ENCODE assay signal across 9 cellular contexts in the genomic region with DNA sequence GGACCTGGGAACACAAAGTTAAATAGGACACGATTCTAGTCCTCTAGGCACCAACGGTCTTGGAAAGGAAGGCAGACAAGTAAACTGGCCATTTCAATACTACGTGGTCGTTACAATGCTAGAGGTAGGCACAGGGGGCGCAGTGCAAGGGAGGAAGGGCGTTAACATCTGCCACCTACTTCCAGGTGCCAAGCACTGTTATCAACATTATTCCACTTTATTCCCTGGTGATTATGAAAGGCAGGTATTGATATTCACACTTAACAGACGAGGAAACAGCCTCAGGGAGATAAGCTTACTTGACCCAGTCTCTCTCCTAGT. TPM values are rescaled to one million over a fixed set of nuclear protein-coding genes. Genes with fewer than 3 reads are reported as not detected.
DNase-seq lines count a peak whose midpoint lies in the region; ATAC-seq and TF ChIP-seq lines count a peak whose summit lies in the region.
"Had no signal": no experiment of that assay in that cellular context is flagged by ENCODE, and none has a peak within 500 bp of the region (broad histone marks: within the 10 kb centered on the region; RNA-seq: fewer than 3 reads in every experiment).

No MANE protein-coding gene starts in this region.

- peak; percentile 62 for TF ChIP-seq CTCF in SK-N-SH (IDR thresholded peaks at IDR 0.05)

- H2AFZ ChIP-seq in SK-N-SH (ENCODE audit: low read depth) = no peak overlapping the region

- H3K4me1 ChIP-seq in SK-N-SH (ENCODE audit: control insufficient read depth in 1 of 2, insufficient read depth in 2 of 2, low read depth in 1 of 2, low read length in 1 of 2) = peaks cover 9 to 29% of the 10 kb centered on the region in 2 experiments

- 16% methylated on average over 7 of the region's 7 CpGs for WGBS in SK-N-SH (ENCODE audit: low lambda C conversion rate)

- H3K9me3 ChIP-seq in SK-N-SH = no peaks in the 10 kb centered on the region

- peak overlapping the region; percentile 65 to 93 for H3K4me3 ChIP-seq in SK-N-SH (ENCODE audit: low read depth in 2 of 2, low read length in 1 of 2)

- H3K27me3 ChIP-seq in SK-N-SH (ENCODE audit: insufficient read depth) = no peaks in the 10 kb centered on the region

- H4K20me1 ChIP-seq in SK-N-SH (ENCODE audit: insufficient read depth) = no peaks in the 10 kb centered on the region; the same call in 1 of the 2 replicates

- H3K9me2 ChIP-seq in SK-N-SH = no peaks in the 10 kb centered on the region

- peaks cover 37% of the 10 kb centered on the region for H3F3A ChIP-seq in SK-N-SH (replicated peaks; ENCODE audit: insufficient read depth)

- intact Hi-C loops in left cardiac atrium (cut with DNase I) = no loop called here

- no peaks in the 10 kb centered on the region for H3K9me3 Mint-ChIP-seq in stimulated activated effector memory CD8-positive, alpha-beta T cell treated with anti-CD3 and anti-CD28 coated beads, Interleukin-12 subunit alpha, Interleukin-12 subunit beta, amount 100 ng/mL, for 72 hours
- H3K9me3 Mint-ChIP-seq: naive thymus-derived CD8-positive, alpha-beta T cell had no signal

- peaks cover 42% of the 10 kb centered on the region for H3K79me2 ChIP-seq in SK-N-SH (ENCODE audit: insufficient read depth)

- DNase-seq in AML-193 (lab: John Stamatoyannopoulos, UW) = peak; percentile 44 to 46
- DNase-seq in SK-N-SH = peak; percentile 39
- DNase-seq in left cardiac atrium = no peak
- no peak for DNase-seq in stimulated activated effector memory CD8-positive, alpha-beta T cell treated with anti-CD3 and anti-CD28 coated beads, Interleukin-12 subunit alpha, Interleukin-12 subunit beta, amount 100 ng/mL, for 72 hours (ENCODE audit: low spot score in 2 of 2)
- DNase-seq in HEK293T (ENCODE audit: extremely low spot score) = no peak
- no peak for DNase-seq in NAMALWA (ENCODE audit: low spot score)

- H3K36me3 ChIP-seq in SK-N-SH (replicated peaks in 1 of 2; ENCODE audit: control insufficient read depth in 1 of 2, insufficient read depth in 2 of 2, low read length in 1 of 2) = peaks cover 25 to 59% of the 10 kb centered on the region in 2 experiments

- POLR2A ChIA-PET in SK-N-SH (lab: Yijun Ruan, JAX) = interaction anchor here (1.2 to 2.6 kb wide), 3 partner anchors 9 to 71 kb away, joined by 3 to 11 read pairs (median 10); partner anchors contain the start of gene MRPL17
- POLR2A ChIA-PET in HEK293T (lab: Yijun Ruan, JAX) = interaction anchor here (0.7 to 5.2 kb wide), 9 partner anchors 8 to 131 kb away, joined by 3 to 39 read pairs (median 4); partner anchors contain the start of genes ILK, MRPL17, RRP8 and TIMM10B

- H3K27ac ChIP-seq in SK-N-SH (ENCODE audit: low read depth in 2 of 2, low read length in 1 of 2) = peak overlapping the region; percentile 94 to 99

- H3K27ac Mint-ChIP-seq in stimulated activated effector memory CD8-positive, alpha-beta T cell treated with anti-CD3 and anti-CD28 coated beads, Interleukin-12 subunit alpha, Interleukin-12 subunit beta, amount 100 ng/mL, for 72 hours = no peak overlapping the region
- H3K27ac Mint-ChIP-seq: naive thymus-derived CD8-positive, alpha-beta T cell had no signal

- peak; percentile 16 for ATAC-seq in GM19043 (IDR thresholded peaks at IDR 0.05; ENCODE audit: low read depth, unreplicated experiment)
- peak; percentile 24 for ATAC-seq in HG03342 (IDR thresholded peaks at IDR 0.05; ENCODE audit: unreplicated experiment)
- peak; percentile 3 to 12 for ATAC-seq in left cardiac atrium
- peak; percentile 4 for ATAC-seq in stimulated activated effector memory CD8-positive, alpha-beta T cell treated with anti-CD3 and anti-CD28 coated beads, Interleukin-12 subunit alpha, Interleukin-12 subunit beta, amount 100 ng/mL, for 72 hours

- peak overlapping the region; percentile 93 for H3K4me2 ChIP-seq in SK-N-SH

- H3K4me3 Mint-ChIP-seq in stimulated activated effector memory CD8-positive, alpha-beta T cell treated with anti-CD3 and anti-CD28 coated beads, Interleukin-12 subunit alpha, Interleukin-12 subunit beta, amount 100 ng/mL, for 72 hours = no peak overlapping the region
- H3K4me3 Mint-ChIP-seq: naive thymus-derived CD8-positive, alpha-beta T cell had no signal

- no peak for TF ChIP-seq RAD21 in SK-N-SH (IDR thresholded peaks at IDR 0.05; ENCODE audit: low read length)

- TF ChIP-seq EP300 in SK-N-SH (IDR thresholded peaks at IDR 0.05; ENCODE audit: borderline replicate concordance in 1 of 2, low read depth in 1 of 2, low read length in 1 of 2) = no peak

- H3K36me3 Mint-ChIP-seq in stimulated activated effector memory CD8-positive, alpha-beta T cell treated with anti-CD3 and anti-CD28 coated beads, Interleukin-12 subunit alpha, Interleukin-12 subunit beta, amount 100 ng/mL, for 72 hours = peaks cover 39% of the 10 kb centered on the region

- CTCF ChIA-PET in SK-N-SH (lab: Yijun Ruan, JAX) (interaction anchor here (0.6 to 2.9 kb wide), 24 partner anchors 9 to 234 kb away, joined by 3 to 18 read pairs (median 5); partner anchors contain the start of genes ILK, MRPL17 and RRP8), HEK293T (lab: Yijun Ruan, JAX) (interaction anchor here (1.4 kb wide), 1 partner anchor 55 kb away, joined by 4 read pairs; no protein-coding TSS in a partner anchor)

- peaks cover 32% of the 10 kb centered on the region for H3K4me1 Mint-ChIP-seq in stimulated activated effector memory CD8-positive, alpha-beta T cell treated with anti-CD3 and anti-CD28 coated beads, Interleukin-12 subunit alpha, Interleukin-12 subunit beta, amount 100 ng/mL, for 72 hours

- H3K9ac ChIP-seq in SK-N-SH = peak overlapping the region; percentile 87

TF ChIP-seq in SK-N-SH, 30 proteins besides CTCF, POLR2A, EP300 and RAD21:
- peak; percentile 15; the same call in 1 of the 2 replicates for TF ChIP-seq SMC3 (IDR thresholded peaks at IDR 0.05; ENCODE audit: low read depth, low read length)
- TF ChIP-seq ZBTB33 (IDR thresholded peaks at IDR 0.05; ENCODE audit: borderline replicate concordance, low read depth) = no peak
TF ChIP-seq in SK-N-SH: peak in this region for 1.

TF ChIP-seq in HEK293T, 16 proteins besides CTCF, POLR2A, EP300 and RAD21:
- no peak for TF ChIP-seq NFRKB (IDR thresholded peaks at IDR 0.05)
- no peak for TF ChIP-seq HDGF (IDR thresholded peaks at IDR 0.05; ENCODE audit: borderline replicate concordance)

RNA-seq across cellular contexts. Expression of gene TAF10, which starts 0.8 kb away (rescaled TPM):
- 163 and 213 TPM in 2 replicates for polyA plus RNA-seq in SK-N-SH (2012; rRNA removed)
- polyA plus RNA-seq in SK-N-SH (2012; cell fraction: cytosol; rRNA removed) = 157 and 188 TPM in 2 replicates
- 180 and 245 TPM in 2 replicates for polyA plus RNA-seq in SK-N-SH (2012; cell fraction: nucleus; rRNA removed)
- total RNA-seq in left cardiac atrium = 100 to 1,000 TPM; 102 to 105 TPM

RNA-seq across cellular contexts. Expression of gene TPP1, which starts 6.4 kb away (rescaled TPM):
- polyA plus RNA-seq in SK-N-SH (2012; rRNA removed) = 94.0 and 105 TPM in 2 replicates
- polyA plus RNA-seq in SK-N-SH (2012; cell fraction: cytosol; rRNA removed) = 81.8 and 90.2 TPM in 2 replicates
- polyA plus RNA-seq in SK-N-SH (2012; cell fraction: nucleus; rRNA removed) = 115 and 129 TPM in 2 replicates
- total RNA-seq in left cardiac atrium = 10 to 100 TPM; 69.5 to 87.7 TPM

RNA-seq across cellular contexts. Expression of gene ILK, which starts 9.2 kb away (rescaled TPM):
- 241 and 268 TPM in 2 replicates for polyA plus RNA-seq in SK-N-SH (2012; rRNA removed)
- 142 and 187 TPM in 2 replicates for polyA plus RNA-seq in SK-N-SH (2012; cell fraction: cytosol; rRNA removed)
- polyA plus RNA-seq in SK-N-SH (2012; cell fraction: nucleus; rRNA removed) = 370 and 429 TPM in 2 replicates
- total RNA-seq in left cardiac atrium = 100 to 1,000 TPM; 166 to 183 TPM

RNA-seq across cellular contexts. Expression of gene RRP8, which starts 9.4 kb away (rescaled TPM):
- 7.8 and 8.6 TPM in 2 replicates for polyA plus RNA-seq in SK-N-SH (2012; rRNA removed)
- 8.1 and 9.8 TPM in 2 replicates for polyA plus RNA-seq in SK-N-SH (2012; cell fraction: cytosol; rRNA removed)
- 16.9 and 18.8 TPM in 2 replicates for polyA plus RNA-seq in SK-N-SH (2012; cell fraction: nucleus; rRNA removed)
- total RNA-seq in left cardiac atrium = 10 to 100 TPM; 14.2 to 18.0 TPM

RNA-seq across cellular contexts. Expression of gene DCHS1, which starts 42.8 kb away (rescaled TPM):
- polyA plus RNA-seq in SK-N-SH (2012; rRNA removed) = 3.0 and 5.7 TPM in 2 replicates
- 1.0 and 2.3 TPM in 2 replicates for polyA plus RNA-seq in SK-N-SH (2012; cell fraction: cytosol; rRNA removed)
- polyA plus RNA-seq in SK-N-SH (2012; cell fraction: nucleus; rRNA removed) = 8.8 and 12.0 TPM in 2 replicates
- 10 to 100 TPM; 14.4 to 15.8 TPM for total RNA-seq in left cardiac atrium

Comparison
In these comparisons a context has a peak if more than half of its experiments do, and no peak if none do; other contexts are left out.
1. DNase-seq: peak in AML-193 (2 of 2) and SK-N-SH (single experiment); none in left cardiac atrium (single experiment), stimulated activated effector memory CD8-positive, alpha-beta T cell treated with anti-CD3 and anti-CD28 coated beads, Interleukin-12 subunit alpha, Interleukin-12 subunit beta, amount 100 ng/mL, for 72 hours (0 of 2), HEK293T (single experiment) and NAMALWA (single experiment).
2. Peak in every context shown above with its lines, with median percentiles within 50 percentile points of each other: ATAC-seq.